12 cellular contexts compared by ENCODE assay signal in the genomic region with DNA sequence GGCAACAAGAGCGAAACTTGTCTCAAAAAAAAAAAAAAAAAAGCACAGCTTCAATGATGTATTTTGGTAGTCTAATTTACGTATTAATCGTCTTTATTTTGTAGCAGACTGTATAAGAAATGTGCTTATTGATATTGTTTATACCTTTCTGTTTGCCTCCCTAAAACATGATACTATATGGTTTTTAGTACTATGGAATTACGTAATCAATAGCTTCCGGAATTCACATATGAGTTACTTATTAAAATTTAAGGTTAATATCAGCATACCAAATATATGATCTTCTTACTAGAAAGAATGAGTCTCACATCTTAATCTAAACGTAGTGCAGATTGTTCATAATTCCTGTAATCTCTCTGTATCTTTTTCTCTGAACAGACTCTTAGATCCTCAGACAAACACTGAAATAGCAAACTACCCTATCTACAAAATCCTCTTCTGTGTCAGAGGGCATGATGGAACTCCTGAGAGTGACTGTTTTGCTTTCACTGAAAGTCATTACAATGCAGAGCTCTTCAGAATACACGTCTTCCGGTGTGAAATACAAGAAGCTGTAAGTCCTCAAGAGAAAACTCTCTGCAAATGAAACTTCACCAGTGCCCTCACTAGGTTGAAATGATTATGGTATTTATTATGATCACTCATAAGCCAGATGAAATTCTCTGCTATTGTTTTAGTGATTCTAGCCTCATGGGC. TPM values are rescaled to one million over a fixed set of nuclear protein-coding genes. Genes with fewer than 3 reads are reported as not detected.
DNase-seq lines count a peak whose midpoint lies in the region; ATAC-seq and TF ChIP-seq lines count a peak whose summit lies in the region.
"Had no signal": no experiment of that assay in that cellular context is flagged by ENCODE, and none has a peak within 500 bp of the region (broad histone marks: within the 10 kb centered on the region; RNA-seq: fewer than 3 reads in every experiment).

No MANE protein-coding gene starts in this region.

- no peak overlapping the region for H3K27ac Mint-ChIP-seq in activated T-helper 17 cell treated with anti-CD3 and anti-CD28 coated beads, Interleukin-2, amount 50 U/mL, for 72 hours

- ATAC-seq in GM19351 (IDR thresholded peaks at IDR 0.05; ENCODE audit: unreplicated experiment) (peak; percentile 77), HG03064 (IDR thresholded peaks at IDR 0.05; ENCODE audit: low read depth, unreplicated experiment) (peak; percentile 74), GM18873 (IDR thresholded peaks at IDR 0.05; ENCODE audit: low FRiP score, unreplicated experiment) (no peak), upper lobe of right lung (no peak)
- peak; percentile 82 for ATAC-seq in activated T-helper 17 cell treated with anti-CD3 and anti-CD28 coated beads, Interleukin-2, amount 50 U/mL, for 72 hours (replicated peaks)

- no peak for TF ChIP-seq EP300 in sigmoid colon (IDR thresholded peaks at IDR 0.05)

- H3K9me3 Mint-ChIP-seq in activated T-helper 17 cell treated with anti-CD3 and anti-CD28 coated beads, Interleukin-2, amount 50 U/mL, for 72 hours = no peaks in the 10 kb centered on the region

- DNase-seq in GM10266 (ENCODE audit: extremely low spot score) = peak; percentile 28
- DNase-seq in upper lobe of right lung = no peak
- no peak for DNase-seq in HUDEP-2 (lab: John Stamatoyannopoulos, UW; ENCODE audit: unreplicated experiment in 76 of 76)
- no peak for DNase-seq in sigmoid colon
- DNase-seq: Caco-2, SHP77 treated with DMSO at 0.1 percent for 48 hours had no signal

- TF ChIP-seq POLR2A in sigmoid colon (IDR thresholded peaks at IDR 0.05) = no peak

- no peak overlapping the region for H3K4me3 ChIP-seq in upper lobe of right lung
- no peak overlapping the region for H3K4me3 ChIP-seq in sigmoid colon
- H3K4me3 ChIP-seq: skin epidermis had no signal

- peaks cover 59% of the 10 kb centered on the region for H3K36me3 ChIP-seq in upper lobe of right lung
- peaks cover 0 to 69% (median 20%) of the 10 kb centered on the region in 4 donors for H3K36me3 ChIP-seq in sigmoid colon

- WGBS in sigmoid colon, 2 donors = 82 to 85% methylated on average over 8 of the region's 8 CpGs

- H3K36me3 Mint-ChIP-seq in activated T-helper 17 cell treated with anti-CD3 and anti-CD28 coated beads, Interleukin-2, amount 50 U/mL, for 72 hours (ENCODE audit: low read depth) = peaks cover 64% of the 10 kb centered on the region

- no peaks in the 10 kb centered on the region for H3K9me3 ChIP-seq in upper lobe of right lung
- H3K9me3 ChIP-seq in sigmoid colon = no peaks in the 10 kb centered on the region
- H3K9me3 ChIP-seq: Caco-2 had no signal

- H3K27me3 Mint-ChIP-seq in activated T-helper 17 cell treated with anti-CD3 and anti-CD28 coated beads, Interleukin-2, amount 50 U/mL, for 72 hours = no peaks in the 10 kb centered on the region

- intact Hi-C loops in upper lobe of right lung (cut with DNase I) (no loop called here), sigmoid colon (cut with DNase I) (no loop called here)

- no peaks in the 10 kb centered on the region for H3K27me3 ChIP-seq in upper lobe of right lung
- no peaks in the 10 kb centered on the region for H3K27me3 ChIP-seq in sigmoid colon

- H3K4me3 Mint-ChIP-seq in activated T-helper 17 cell treated with anti-CD3 and anti-CD28 coated beads, Interleukin-2, amount 50 U/mL, for 72 hours = peak overlapping the region; percentile 3

- TF ChIP-seq CTCF in GM10266 (IDR thresholded peaks at IDR 0.05; ENCODE audit: control insufficient read depth, insufficient read depth, low read depth, missing control alignments) (no peak), upper lobe of right lung (IDR thresholded peaks at IDR 0.05) (no peak), sigmoid colon (IDR thresholded peaks at IDR 0.05) (no peak)

- H3K27ac ChIP-seq in upper lobe of right lung (no peak overlapping the region), sigmoid colon (no peak overlapping the region)
- H3K27ac ChIP-seq: epithelial cell of prostate had no signal

- H3K4me1 ChIP-seq in upper lobe of right lung (no peaks in the 10 kb centered on the region), sigmoid colon (no peaks in the 10 kb centered on the region)
- H3K4me1 ChIP-seq: Caco-2 had no signal

- H3K4me1 Mint-ChIP-seq in activated T-helper 17 cell treated with anti-CD3 and anti-CD28 coated beads, Interleukin-2, amount 50 U/mL, for 72 hours = no peaks in the 10 kb centered on the region

RNA-seq across cellular contexts. Expression of a gene that starts 44.4 kb away (rescaled TPM):
- 1 to 10 TPM in 1 of 2 donors, under 1 TPM in 1; 0.95 to 1.5 TPM for total RNA-seq in activated T-helper 17 cell treated with anti-CD3 and anti-CD28 coated beads, Interleukin-2, amount 50 U/mL, for 72 hours
- 3.3 TPM for total RNA-seq in upper lobe of right lung
- total RNA-seq in sigmoid colon = 1 to 10 TPM in 3 of 4 donors, not detected in 1; 1.4 to 6.1 (median 1.5) TPM
- under 1 TPM in 1 of 3 donors, not detected in 2; 0.34 TPM for polyA plus RNA-seq in sigmoid colon

RNA-seq across cellular contexts. Expression of a gene that starts 48.2 kb away (rescaled TPM):
- total RNA-seq in activated T-helper 17 cell treated with anti-CD3 and anti-CD28 coated beads, Interleukin-2, amount 50 U/mL, for 72 hours = 10 to 100 TPM; 35.5 to 42.4 TPM
- 58.6 TPM for total RNA-seq in upper lobe of right lung
- total RNA-seq in sigmoid colon = 100 to 1,000 TPM in 2 of 4 donors, 10 to 100 TPM in 2; 90.6 to 110 (median 98.9) TPM
- polyA plus RNA-seq in sigmoid colon = 10 to 100 TPM; 12.5 to 17.3 (median 15.0) TPM

RNA-seq across cellular contexts. Expression of a gene that starts 57.8 kb away (rescaled TPM):
- 10 to 100 TPM in 1 of 2 donors, 1 to 10 TPM in 1; 6.0 to 11.3 TPM for total RNA-seq in activated T-helper 17 cell treated with anti-CD3 and anti-CD28 coated beads, Interleukin-2, amount 50 U/mL, for 72 hours
- total RNA-seq in upper lobe of right lung (8.2 TPM), sigmoid colon (10 to 100 TPM in 3 of 4 donors, 1 to 10 TPM in 1; 9.2 to 13.3 (median 11.4) TPM)
- polyA plus RNA-seq in sigmoid colon = 1 to 10 TPM; 1.4 to 3.6 (median 3.2) TPM

Comparison
In these comparisons a context has a peak if more than half of its experiments do, and no peak if none do; other contexts are left out.
1. ATAC-seq: peak in GM19351 (single experiment), HG03064 (single experiment) and activated T-helper 17 cell treated with anti-CD3 and anti-CD28 coated beads, Interleukin-2, amount 50 U/mL, for 72 hours (single experiment); none in GM18873 (single experiment) and upper lobe of right lung (single experiment).